8 cellular contexts compared by ENCODE assay signal in genomic region chr5:165184183-165184582, GRCh38.
"Had no signal": no experiment of that assay in that cellular context is flagged by ENCODE, and none has a peak within 500 bp of the region (broad histone marks: within the 10 kb centered on the region; RNA-seq: fewer than 3 reads in every experiment).

No MANE protein-coding gene starts in this region.

- FAIRE-seq: HepG2 had no signal

- H3K9me3 ChIP-seq: HAP-1 had no signal

- DNase-seq: GM23248, H7, HFFc6, Kasumi-1, KG1 had no signal

- H3K4me1 ChIP-seq: HAP-1 had no signal

- H3K4me3 ChIP-seq: GM23248, HAP-1 had no signal

- ATAC-seq: HCT116, HepG2 had no signal

- H3K36me3 ChIP-seq: HAP-1 had no signal

- H3K27ac ChIP-seq: GM23248 had no signal

- H2AFZ ChIP-seq: GM23248 had no signal

- H3K9ac ChIP-seq: GM23248 had no signal
